In genomic region chr2:230886207-230886606, GRCh38 we compare ENCODE assay signal across 24 cellular contexts. TPM values are rescaled to one million over a fixed set of nuclear protein-coding genes. Genes with fewer than 3 reads are reported as not detected.
DNase-seq lines count a peak whose midpoint lies in the region; ATAC-seq, FAIRE-seq and TF ChIP-seq lines count a peak whose summit lies in the region.
"Had no signal": no experiment of that assay in that cellular context is flagged by ENCODE, and none has a peak within 500 bp of the region (broad histone marks: within the 10 kb centered on the region; RNA-seq: fewer than 3 reads in every experiment).

No MANE protein-coding gene starts in this region.

- H3K9me3 ChIP-seq in astrocyte (ENCODE audit: insufficient read depth, low read depth, low read length) (no peaks in the 10 kb centered on the region), tibial nerve (no peaks in the 10 kb centered on the region)
- H3K9me3 ChIP-seq: colonic mucosa, upper lobe of right lung had no signal

- no peak overlapping the region for H3K4me3 Mint-ChIP-seq in activated naive CD8-positive, alpha-beta T cell treated with anti-CD3 and anti-CD28 coated beads, Interleukin-2, amount 50 U/mL, for 24 hours
- H3K4me3 Mint-ChIP-seq in activated naive CD8-positive, alpha-beta T cell treated with anti-CD3 and anti-CD28 coated beads for 36 hours = no peak overlapping the region
- H3K4me3 Mint-ChIP-seq in astrocyte (ENCODE audit: unreplicated experiment) = no peak overlapping the region
- H3K4me3 Mint-ChIP-seq: CD8-positive, alpha-beta T cell; effector memory CD8-positive, alpha-beta T cell; mesothelial cell of epicardium; naive thymus-derived CD4-positive, alpha-beta T cell; stimulated activated naive B cell treated with anti-CD40 and anti-IgM and Interleukin-4, amounts not matched to agents 10 μg/mL and 1 μg/mL and 100 μg/mL, for 72 hours had no signal

- H3K27me3 Mint-ChIP-seq in activated naive CD8-positive, alpha-beta T cell treated with anti-CD3 and anti-CD28 coated beads, Interleukin-2, amount 50 U/mL, for 24 hours = peaks cover 11% of the 10 kb centered on the region
- no peaks in the 10 kb centered on the region for H3K27me3 Mint-ChIP-seq in activated naive CD8-positive, alpha-beta T cell treated with anti-CD3 and anti-CD28 coated beads for 36 hours
- H3K27me3 Mint-ChIP-seq in astrocyte (ENCODE audit: low read depth, unreplicated experiment) = no peaks in the 10 kb centered on the region

- H4K20me1 ChIP-seq in astrocyte (ENCODE audit: insufficient read depth, low read length) = no peaks in the 10 kb centered on the region

- no peak for ATAC-seq in activated naive CD8-positive, alpha-beta T cell treated with anti-CD3 and anti-CD28 coated beads, Interleukin-2, amount 50 U/mL, for 24 hours
- ATAC-seq in GM21360 (IDR thresholded peaks at IDR 0.05; ENCODE audit: unreplicated experiment) = no peak
- ATAC-seq: effector memory CD8-positive, alpha-beta T cell; naive thymus-derived CD4-positive, alpha-beta T cell had no signal

- no peak for DNase-seq in activated naive CD8-positive, alpha-beta T cell treated with anti-CD3 and anti-CD28 coated beads, Interleukin-2, amount 50 U/mL, for 24 hours
- DNase-seq in activated naive CD8-positive, alpha-beta T cell treated with anti-CD3 and anti-CD28 coated beads for 36 hours = no peak
- DNase-seq in astrocyte (ENCODE audit: low read depth) (no peak), tibial nerve (ENCODE audit: low spot score in 2 of 2) (no peak), mucosa of gallbladder (ENCODE audit: low spot score) (no peak), NCI-H2081 (lab: John Stamatoyannopoulos, UW) (no peak)
- DNase-seq: activated CD4-positive, alpha-beta T cell treated with anti-CD3 and anti-CD28 coated beads, Interleukin-2, amount 50 U/mL, for 48 hours; activated CD4-positive, CD25-positive, alpha-beta regulatory T cell treated with anti-CD3 and anti-CD28 coated beads, Interleukin-2, amount 50 U/mL, for 72 hours; activated naive CD4-positive, alpha-beta T cell; CD8-positive, alpha-beta T cell; colonic mucosa; effector memory CD8-positive, alpha-beta T cell; naive thymus-derived CD4-positive, alpha-beta T cell; NCI-H2029; SHP77; stimulated activated naive B cell treated with anti-CD40 and anti-IgM and Interleukin-4, amounts not matched to agents 10 μg/mL and 1 μg/mL and 100 μg/mL, for 72 hours; upper lobe of right lung had no signal

- 35 to 54% methylated on average over 2 to 4 of the region's 5 CpGs for WGBS in tibial nerve, 2 donors

- H3K4me2 ChIP-seq in astrocyte (ENCODE audit: low read length) = no peak overlapping the region

- H3K27ac ChIP-seq in astrocyte (ENCODE audit: low read depth, low read length) (no peak overlapping the region), layer of hippocampus (ENCODE audit: low read depth, low read length) (peak overlapping the region; percentile 58), tibial nerve (peak overlapping the region in 3 of 4 donors; percentile 56 to 81 (median 61))
- H3K27ac ChIP-seq: colonic mucosa, upper lobe of right lung had no signal

- H3K27me3 ChIP-seq in astrocyte (ENCODE audit: insufficient read depth, low read length) (peaks cover 3% of the 10 kb centered on the region), layer of hippocampus (ENCODE audit: control insufficient read depth, insufficient read depth, low read length) (no peaks in the 10 kb centered on the region), tibial nerve (no peaks in the 10 kb centered on the region)
- H3K27me3 ChIP-seq: colonic mucosa, upper lobe of right lung had no signal

- H3K79me2 ChIP-seq in astrocyte (ENCODE audit: insufficient read depth, low read length) = no peaks in the 10 kb centered on the region

- TF ChIP-seq EP300 in tibial nerve (IDR thresholded peaks at IDR 0.05) = no peak

- no peak overlapping the region for H3K9ac ChIP-seq in astrocyte (ENCODE audit: low read length)

- TF ChIP-seq POLR2A in tibial nerve (IDR thresholded peaks at IDR 0.05) = no peak

- H3K4me1 ChIP-seq in astrocyte (ENCODE audit: insufficient read depth, low read length) (no peaks in the 10 kb centered on the region), tibial nerve (no peaks in the 10 kb centered on the region)
- H3K4me1 ChIP-seq: colonic mucosa, upper lobe of right lung had no signal

- TF ChIP-seq CTCF in astrocyte (IDR thresholded peaks at IDR 0.05; ENCODE audit: insufficient read depth, low read depth, low read length) = no peak
- TF ChIP-seq CTCF in tibial nerve (IDR thresholded peaks at IDR 0.05) = no peak

- no peaks in the 10 kb centered on the region for H3K36me3 Mint-ChIP-seq in activated naive CD8-positive, alpha-beta T cell treated with anti-CD3 and anti-CD28 coated beads, Interleukin-2, amount 50 U/mL, for 24 hours (ENCODE audit: low read depth)
- peaks cover 3% of the 10 kb centered on the region for H3K36me3 Mint-ChIP-seq in activated naive CD8-positive, alpha-beta T cell treated with anti-CD3 and anti-CD28 coated beads for 36 hours
- H3K36me3 Mint-ChIP-seq in astrocyte (ENCODE audit: low read depth, unreplicated experiment) = peaks cover 3% of the 10 kb centered on the region
- H3K36me3 Mint-ChIP-seq: CD8-positive, alpha-beta T cell; naive thymus-derived CD4-positive, alpha-beta T cell had no signal

- peaks cover 44% of the 10 kb centered on the region for H3K4me1 Mint-ChIP-seq in activated naive CD8-positive, alpha-beta T cell treated with anti-CD3 and anti-CD28 coated beads, Interleukin-2, amount 50 U/mL, for 24 hours
- peaks cover 28% of the 10 kb centered on the region for H3K4me1 Mint-ChIP-seq in activated naive CD8-positive, alpha-beta T cell treated with anti-CD3 and anti-CD28 coated beads for 36 hours
- H3K4me1 Mint-ChIP-seq in astrocyte (ENCODE audit: low read depth, unreplicated experiment) = peaks cover 19% of the 10 kb centered on the region

- peak overlapping the region; percentile 15 for H2AFZ ChIP-seq in astrocyte (ENCODE audit: low read depth, low read length)

- H3K9me3 Mint-ChIP-seq in activated naive CD8-positive, alpha-beta T cell treated with anti-CD3 and anti-CD28 coated beads, Interleukin-2, amount 50 U/mL, for 24 hours = peaks cover 3% of the 10 kb centered on the region
- peaks cover 2% of the 10 kb centered on the region for H3K9me3 Mint-ChIP-seq in activated naive CD8-positive, alpha-beta T cell treated with anti-CD3 and anti-CD28 coated beads for 36 hours
- no peaks in the 10 kb centered on the region for H3K9me3 Mint-ChIP-seq in astrocyte (ENCODE audit: unreplicated experiment)
- H3K9me3 Mint-ChIP-seq: CD8-positive, alpha-beta T cell; effector memory CD8-positive, alpha-beta T cell; mesothelial cell of epicardium had no signal

- H3K4me3 ChIP-seq in astrocyte (ENCODE audit: insufficient read depth, low read depth, low read length) (no peak overlapping the region), tibial nerve (no peak overlapping the region)
- H3K4me3 ChIP-seq: colonic mucosa, upper lobe of right lung had no signal

- H3K36me3 ChIP-seq in astrocyte (ENCODE audit: insufficient read depth, low read length) (no peaks in the 10 kb centered on the region), tibial nerve (no peaks in the 10 kb centered on the region)
- H3K36me3 ChIP-seq: colonic mucosa, upper lobe of right lung had no signal

- H3K27ac Mint-ChIP-seq in activated naive CD8-positive, alpha-beta T cell treated with anti-CD3 and anti-CD28 coated beads, Interleukin-2, amount 50 U/mL, for 24 hours = peak overlapping the region; percentile 33
- no peak overlapping the region for H3K27ac Mint-ChIP-seq in activated naive CD8-positive, alpha-beta T cell treated with anti-CD3 and anti-CD28 coated beads for 36 hours
- H3K27ac Mint-ChIP-seq in astrocyte (ENCODE audit: unreplicated experiment) = peak overlapping the region; percentile 50
- H3K27ac Mint-ChIP-seq: CD8-positive, alpha-beta T cell; mesothelial cell of epicardium; naive thymus-derived CD4-positive, alpha-beta T cell had no signal

- no peak for FAIRE-seq in astrocyte (lab: Jason Lieb, UNC)
- FAIRE-seq: A204.1, H54 had no signal

RNA-seq across cellular contexts. Expression of gene ITM2C, which starts 21.5 kb away (rescaled TPM):
- 10 to 100 TPM; 69.9 to 73.6 TPM for total RNA-seq in activated naive CD8-positive, alpha-beta T cell treated with anti-CD3 and anti-CD28 coated beads for 36 hours
- total RNA-seq in astrocyte = 458 and 582 TPM in 2 replicates
- 100 to 1,000 TPM in 3 of 4 donors, 10 to 100 TPM in 1; 80.1 to 146 (median 128) TPM for total RNA-seq in tibial nerve
- total RNA-seq in mucosa of gallbladder = 195 TPM

RNA-seq across cellular contexts. Expression of gene GPR55, which starts 38.8 kb away (rescaled TPM):
- 10 to 100 TPM; 18.8 to 20.4 TPM for total RNA-seq in activated naive CD8-positive, alpha-beta T cell treated with anti-CD3 and anti-CD28 coated beads for 36 hours
- total RNA-seq in astrocyte = 0.12 TPM in 1 of 2 replicates, not detected in the other
- total RNA-seq in tibial nerve = under 1 TPM in 1 of 4 donors, not detected in 3; 0.21 TPM
- total RNA-seq in mucosa of gallbladder = 0.37 TPM
- total RNA-seq: mesothelial cell of epicardium, osteocyte, skeletal muscle tissue had no signal

Comparison
In these comparisons a context has a peak if more than half of its experiments do, and no peak if none do; other contexts are left out.
1. RNA of gene GPR55, which starts 38.8 kb away (total RNA-seq): 18.8 to 20.4 TPM in activated naive CD8-positive, alpha-beta T cell treated with anti-CD3 and anti-CD28 coated beads for 36 hours; 0.37 TPM in mucosa of gallbladder (single experiment), 0.12 TPM in astrocyte and 0.21 TPM in tibial nerve; every median in the first group is over 10 times any median in the second.